ENCODE assay signal across 29 cellular contexts in genomic region chrX:151776113-151776790, GRCh38. TPM values are rescaled to one million over a fixed set of nuclear protein-coding genes. Genes with fewer than 3 reads are reported as not detected.
A peak's percentile ranks its signal among the peaks of the same experiment; 100 is the strongest.
DNase-seq lines count a peak whose midpoint lies in the region; ATAC-seq and TF ChIP-seq lines count a peak whose summit lies in the region.
"Had no signal": no experiment of that assay in that cellular context is flagged by ENCODE, and none has a peak within 500 bp of the region (broad histone marks: within the 10 kb centered on the region; RNA-seq: fewer than 3 reads in every experiment).

No MANE protein-coding gene starts in this region.

- H3K4me2 ChIP-seq in PC-3 (ENCODE audit: low read length), result no peak overlapping the region

- WGBS in gastroesophageal sphincter (ENCODE audit: low coverage in 1 of 2), 2 donors, result 41 to 65% methylated on average over 4 to 9 of the region's 13 CpGs

- no peak overlapping the region for H2AFZ ChIP-seq in PC-3 (ENCODE audit: low read length)

- no peaks in the 10 kb centered on the region for H3K36me3 Mint-ChIP-seq in activated T-helper 1 cell treated with anti-CD3 and anti-CD28 coated beads, Interleukin-12 subunit alpha, Interleukin-12 subunit beta, Interleukin-2, Interleukin-4 antibody, amounts not matched to agents 30 ng/mL and 10 ng/mL and 1 ng/mL, durations not matched to agents 14 hours and 24 hours and 36 hours (ENCODE audit: low read depth)
- H3K36me3 Mint-ChIP-seq: CD4-positive, alpha-beta memory T cell had no signal

- CTCF ChIA-PET in PC-3 (lab: Charles Lee), result no interaction called here

- TF ChIP-seq EP300 in gastroesophageal sphincter (IDR thresholded peaks at IDR 0.05), result no peak

- no peak overlapping the region for H3K4me3 ChIP-seq in AG10803 (ENCODE audit: low read length)
- no peak overlapping the region for H3K4me3 ChIP-seq in gastroesophageal sphincter
- no peak overlapping the region for H3K4me3 ChIP-seq in PC-3 (ENCODE audit: low read length)
- H3K4me3 ChIP-seq: thoracic aorta, uterus had no signal

- H3K9me2 ChIP-seq in PC-3 (replicated peaks; ENCODE audit: low read length), result no peaks in the 10 kb centered on the region

- H3K9me3 Mint-ChIP-seq in activated T-helper 1 cell treated with anti-CD3 and anti-CD28 coated beads, Interleukin-12 subunit alpha, Interleukin-12 subunit beta, Interleukin-2, Interleukin-4 antibody, amounts not matched to agents 30 ng/mL and 10 ng/mL and 1 ng/mL, durations not matched to agents 14 hours and 24 hours and 36 hours, result no peaks in the 10 kb centered on the region

- no peaks in the 10 kb centered on the region for H3K4me1 ChIP-seq in gastroesophageal sphincter
- H3K4me1 ChIP-seq in PC-3 (ENCODE audit: insufficient read depth, low read length), result no peaks in the 10 kb centered on the region
- H3K4me1 ChIP-seq: uterus had no signal

- peak; percentile 3 for DNase-seq in AG10803 (ENCODE audit: low read depth)
- DNase-seq in NCI-H524 (lab: John Stamatoyannopoulos, UW), result peak; percentile 14 to 68
- peak; percentile 9 for DNase-seq in myocyte (ENCODE audit: low read depth)
- no peak for DNase-seq in PC-3
- no peak for DNase-seq in activated T-helper 1 cell treated with anti-CD3 and anti-CD28 coated beads, Interleukin-12 subunit alpha, Interleukin-12 subunit beta, Interleukin-2, Interleukin-4 antibody, amounts not matched to agents 30 ng/mL and 10 ng/mL and 1 ng/mL, durations not matched to agents 14 hours and 24 hours and 36 hours (ENCODE audit: low spot score)
- DNase-seq in middle frontal gyrus (ENCODE audit: extremely low spot score, low spot score), result no peak
- no peak for DNase-seq in NOMO-1 treated with dmso at 0.1 percent for 144 hours (lab: John Stamatoyannopoulos, UW; ENCODE audit: unreplicated experiment)
- DNase-seq: activated CD4-positive, alpha-beta T cell treated with anti-CD3 and anti-CD28 coated beads for 48 hours; activated gamma-delta T cell treated with Interleukin-2 at 50 U/mL for 16 hours; activated T-cell treated with anti-CD3 and anti-CD28 coated beads, Interleukin-2, amount 50 U/mL, for 1 hour; CD4-positive, alpha-beta memory T cell; central memory CD4-positive, alpha-beta T cell; dermis blood vessel endothelial cell; KBM-7; kidney glomerular epithelial cell; mammary epithelial cell; NCI-H1417; NCI-H2081; NCI-H446; stimulated activated naive CD8-positive, alpha-beta T cell treated with anti-CD3 and anti-CD28 coated beads, Interleukin-15, Interleukin-2, amounts not matched to agents 100 U/mL and 50 U/mL, for 24 hours; uterus had no signal

- no peak overlapping the region for H3K4me3 Mint-ChIP-seq in activated T-helper 1 cell treated with anti-CD3 and anti-CD28 coated beads, Interleukin-12 subunit alpha, Interleukin-12 subunit beta, Interleukin-2, Interleukin-4 antibody, amounts not matched to agents 30 ng/mL and 10 ng/mL and 1 ng/mL, durations not matched to agents 14 hours and 24 hours and 36 hours
- H3K4me3 Mint-ChIP-seq: CD4-positive, alpha-beta memory T cell had no signal

- no TSS peak for BruUV-seq in PC-3 (replicated peaks; lab: Mats Ljungman, UMichigan)

- POLR2A ChIA-PET in PC-3 (lab: Charles Lee; ENCODE audit: unreplicated experiment), result no interaction called here

- TF ChIP-seq CTCF in AG10803 (conservative IDR thresholded peaks at IDR 0.05; ENCODE audit: low read length), result no peak
- no peak for TF ChIP-seq CTCF in gastroesophageal sphincter (IDR thresholded peaks at IDR 0.05)
- TF ChIP-seq CTCF in PC-3 (conservative IDR thresholded peaks at IDR 0.05; ENCODE audit: low read depth, low read length), result no peak

- intact Hi-C loops in PC-3 (cut with micrococcal nuclease), result no loop called here
- intact Hi-C loops in activated T-helper 1 cell treated with anti-CD3 and anti-CD28 coated beads, Interleukin-12 subunit alpha, Interleukin-12 subunit beta, Interleukin-2, Interleukin-4 antibody, amounts not matched to agents 30 ng/mL and 10 ng/mL and 1 ng/mL, durations not matched to agents 14 hours and 24 hours and 36 hours (cut with micrococcal nuclease), result no loop called here

- no peaks in the 10 kb centered on the region for H3K4me1 Mint-ChIP-seq in activated T-helper 1 cell treated with anti-CD3 and anti-CD28 coated beads, Interleukin-12 subunit alpha, Interleukin-12 subunit beta, Interleukin-2, Interleukin-4 antibody, amounts not matched to agents 30 ng/mL and 10 ng/mL and 1 ng/mL, durations not matched to agents 14 hours and 24 hours and 36 hours (ENCODE audit: low read depth)
- H3K4me1 Mint-ChIP-seq: CD4-positive, alpha-beta memory T cell had no signal

- no peaks in the 10 kb centered on the region for H3K79me2 ChIP-seq in PC-3 (ENCODE audit: low read length)

- no peaks in the 10 kb centered on the region for H3K27me3 Mint-ChIP-seq in activated T-helper 1 cell treated with anti-CD3 and anti-CD28 coated beads, Interleukin-12 subunit alpha, Interleukin-12 subunit beta, Interleukin-2, Interleukin-4 antibody, amounts not matched to agents 30 ng/mL and 10 ng/mL and 1 ng/mL, durations not matched to agents 14 hours and 24 hours and 36 hours (ENCODE audit: insufficient read depth)
- H3K27me3 Mint-ChIP-seq: CD4-positive, alpha-beta memory T cell had no signal

- TF ChIP-seq POLR2A in gastroesophageal sphincter (IDR thresholded peaks at IDR 0.05), result no peak

- H3K27me3 ChIP-seq in gastroesophageal sphincter (no peaks in the 10 kb centered on the region), PC-3 (ENCODE audit: low read length) (0 out of 2 replicates have a peak, but pooled peaks cover 7% of the 10 kb centered on the region)
- H3K27me3 ChIP-seq: uterus had no signal

- no peaks in the 10 kb centered on the region for H3F3A ChIP-seq in PC-3 (ENCODE audit: low read length, unreplicated experiment)

- no peak overlapping the region for H3K27ac Mint-ChIP-seq in activated T-helper 1 cell treated with anti-CD3 and anti-CD28 coated beads, Interleukin-12 subunit alpha, Interleukin-12 subunit beta, Interleukin-2, Interleukin-4 antibody, amounts not matched to agents 30 ng/mL and 10 ng/mL and 1 ng/mL, durations not matched to agents 14 hours and 24 hours and 36 hours
- H3K27ac Mint-ChIP-seq: CD4-positive, alpha-beta memory T cell had no signal

- H4K20me1 ChIP-seq in PC-3 (ENCODE audit: low read length), result no peaks in the 10 kb centered on the region

- H3K27ac ChIP-seq in gastroesophageal sphincter (no peak overlapping the region), PC-3 (ENCODE audit: low read length) (no peak overlapping the region)
- H3K27ac ChIP-seq: thoracic aorta, uterus, VCaP had no signal

- H3K9ac ChIP-seq in PC-3 (ENCODE audit: low read length), result no peak overlapping the region

- no peaks in the 10 kb centered on the region for H3K36me3 ChIP-seq in gastroesophageal sphincter
- H3K36me3 ChIP-seq in PC-3 (ENCODE audit: low read depth, low read length), result no peaks in the 10 kb centered on the region
- H3K36me3 ChIP-seq: thoracic aorta, uterus had no signal

- peak; percentile 21 for ATAC-seq in gastroesophageal sphincter
- ATAC-seq in PC-3, result no peak
- ATAC-seq: stimulated activated naive CD8-positive, alpha-beta T cell treated with anti-CD3 and anti-CD28 coated beads, Interleukin-15, Interleukin-2, amounts not matched to agents 100 U/mL and 50 U/mL, for 24 hours had no signal

- no peaks in the 10 kb centered on the region for H3K9me3 ChIP-seq in gastroesophageal sphincter
- no peaks in the 10 kb centered on the region for H3K9me3 ChIP-seq in PC-3 (ENCODE audit: low read length)
- H3K9me3 ChIP-seq: thoracic aorta, uterus had no signal

RNA-seq across cellular contexts. Expression of gene CNGA2, which starts 41.7 kb away (rescaled TPM):
- not detected for total RNA-seq in gastroesophageal sphincter
- not detected in 2 replicates for total RNA-seq in myocyte
- not detected for polyA plus RNA-seq in myocyte (2012)
- not detected in 2 replicates for total RNA-seq in PC-3 (2014; rRNA removed)
- total RNA-seq in activated T-helper 1 cell treated with anti-CD3 and anti-CD28 coated beads, Interleukin-12 subunit alpha, Interleukin-12 subunit beta, Interleukin-2, Interleukin-4 antibody, amounts not matched to agents 30 ng/mL and 10 ng/mL and 1 ng/mL, durations not matched to agents 14 hours and 24 hours and 36 hours, result not detected in 2 replicates
- total RNA-seq: activated CD8-positive, alpha-beta memory T cell treated with anti-CD3 and anti-CD28 coated beads for 36 hours; astrocyte; CD4-positive, alpha-beta memory T cell; dermis blood vessel endothelial cell; glomerular endothelial cell; mammary epithelial cell; MCF 10A; posterior vena cava; thoracic aorta; uterus had no signal
- polyA plus RNA-seq: CD4-positive, alpha-beta memory T cell; mammary epithelial cell had no signal

Comparison
In these comparisons a context has a peak if more than half of its experiments do, and no peak if none do; other contexts are left out.
1. DNase-seq: peak in AG10803 (single experiment), NCI-H524 (2 of 2) and myocyte (single experiment); none in PC-3 (single experiment), activated T-helper 1 cell treated with anti-CD3 and anti-CD28 coated beads, Interleukin-12 subunit alpha, Interleukin-12 subunit beta, Interleukin-2, Interleukin-4 antibody, amounts not matched to agents 30 ng/mL and 10 ng/mL and 1 ng/mL, durations not matched to agents 14 hours and 24 hours and 36 hours (single experiment), middle frontal gyrus (single experiment) and NOMO-1 treated with dmso at 0.1 percent for 144 hours (single experiment).